ENCODE assay signal across 8 cellular contexts in genomic region chr12:49257508-49258184, GRCh38. TPM values are rescaled to one million over a fixed set of nuclear protein-coding genes. Genes with fewer than 3 reads are reported as not detected.
DNase-seq lines count a peak whose midpoint lies in the region; ATAC-seq and TF ChIP-seq lines count a peak whose summit lies in the region.
"Not testable (repeated sequence)": the region's sequence is repeated elsewhere in the genome, so short reads cannot be mapped to it uniquely, and the experiment has no call there.
"Had no signal": no experiment of that assay in that cellular context is flagged by ENCODE, and none has a peak within 500 bp of the region (broad histone marks: within the 10 kb centered on the region; RNA-seq: fewer than 3 reads in every experiment).

No MANE protein-coding gene starts in this region.

- peaks cover 26% of the 10 kb centered on the region for H3K4me1 Mint-ChIP-seq in chondrocyte (ENCODE audit: low read depth)
- not testable (repeated sequence) for H3K4me1 Mint-ChIP-seq in stimulated activated naive B cell treated with anti-CD40 and anti-IgM and Interleukin-4, amounts not matched to agents 10 μg/mL and 1 μg/mL and 100 μg/mL, for 72 hours

- H3K4me1 ChIP-seq in DND-41 (ENCODE audit: insufficient read depth, low read length); OCI-LY7 (ENCODE audit: insufficient read depth, low read length, poor library complexity, severe bottlenecking): not testable (repeated sequence)

- not testable (repeated sequence) for H3K27ac Mint-ChIP-seq in chondrocyte (ENCODE audit: unreplicated experiment)
- peak overlapping the region; percentile 9 for H3K27ac Mint-ChIP-seq in stimulated activated naive B cell treated with anti-CD40 and anti-IgM and Interleukin-4, amounts not matched to agents 10 μg/mL and 1 μg/mL and 100 μg/mL, for 72 hours

- peak; percentile 45; the same call in 1 of the 3 replicates for ATAC-seq in DND-41 (ENCODE audit: insufficient read depth, low read depth)
- not testable (repeated sequence) for ATAC-seq in stimulated activated naive B cell treated with anti-CD40 and anti-IgM and Interleukin-4, amounts not matched to agents 10 μg/mL and 1 μg/mL and 100 μg/mL, for 72 hours (replicated peaks)

- not testable (repeated sequence) for H3K9ac ChIP-seq in DND-41 (ENCODE audit: low read depth, low read length)

- H3K36me3 Mint-ChIP-seq in chondrocyte (ENCODE audit: low read depth); stimulated activated naive B cell treated with anti-CD40 and anti-IgM and Interleukin-4, amounts not matched to agents 10 μg/mL and 1 μg/mL and 100 μg/mL, for 72 hours: not testable (repeated sequence)

- peak; percentile 25 for DNase-seq in DND-41
- DNase-seq in Kasumi-1 (lab: John Stamatoyannopoulos, UW): peak; percentile 13 to 25
- DNase-seq in OCI-LY7 (ENCODE audit: low spot score); stimulated activated naive B cell treated with anti-CD40 and anti-IgM and Interleukin-4, amounts not matched to agents 10 μg/mL and 1 μg/mL and 100 μg/mL, for 72 hours: not testable (repeated sequence)
- DNase-seq in chondrocyte (ENCODE audit: low spot score): peak; percentile 24
- peak; percentile 34 for DNase-seq in kidney tubule cell (ENCODE audit: low spot score)

- H3K4me2 ChIP-seq in DND-41 (ENCODE audit: insufficient read depth, low read length); OCI-LY7 (ENCODE audit: low read length): not testable (repeated sequence)

- not testable (repeated sequence) for H3K27me3 ChIP-seq in DND-41 (ENCODE audit: insufficient read depth, low read length, poor library complexity)

- not testable (repeated sequence) for H3K9me3 Mint-ChIP-seq in chondrocyte (ENCODE audit: low read depth); stimulated activated naive B cell treated with anti-CD40 and anti-IgM and Interleukin-4, amounts not matched to agents 10 μg/mL and 1 μg/mL and 100 μg/mL, for 72 hours

- H3K9me2 ChIP-seq in OCI-LY7 (ENCODE audit: insufficient read depth, low read length): not testable (repeated sequence)

- intact Hi-C loops in OCI-LY7 (cut with micrococcal nuclease; ENCODE audit: unreplicated experiment): not testable (repeated sequence)

- CTCF ChIA-PET in OCI-LY7 (lab: Charles Lee; ENCODE audit: unreplicated experiment): not testable (repeated sequence)

- not testable (repeated sequence) for H3K79me2 ChIP-seq in DND-41 (ENCODE audit: insufficient read depth, low read length); OCI-LY7 (ENCODE audit: insufficient read depth, low read depth, low read length)

- BruUV-seq in OCI-LY7 (replicated peaks; lab: Mats Ljungman, UMichigan): not testable (repeated sequence)

- POLR2A ChIA-PET in OCI-LY7 (lab: Charles Lee): interaction anchor here (0.6 kb wide), 2 partner anchors 67 to 104 kb away, joined by 3 read pairs; no protein-coding TSS in a partner anchor

- H3K27ac ChIP-seq in DND-41 (ENCODE audit: low read length); OCI-LY7 (ENCODE audit: low read depth, low read length, poor library complexity, severe bottlenecking): not testable (repeated sequence)

- H3K4me3 Mint-ChIP-seq in chondrocyte (ENCODE audit: unreplicated experiment); stimulated activated naive B cell treated with anti-CD40 and anti-IgM and Interleukin-4, amounts not matched to agents 10 μg/mL and 1 μg/mL and 100 μg/mL, for 72 hours: not testable (repeated sequence)

- TF ChIP-seq CTCF in DND-41 (IDR thresholded peaks at IDR 0.05; ENCODE audit: borderline replicate concordance, extremely low read depth, low read length, poor library complexity, severe bottlenecking); OCI-LY7 (conservative IDR thresholded peaks at IDR 0.05; ENCODE audit: low read length); chondrocyte (IDR thresholded peaks at IDR 0.05): not testable (repeated sequence)

- H3K36me3 ChIP-seq in DND-41 (ENCODE audit: insufficient read depth, low read length); OCI-LY7 (ENCODE audit: insufficient read depth, low read length): not testable (repeated sequence)

- H3K27me3 Mint-ChIP-seq in chondrocyte (ENCODE audit: low read depth); stimulated activated naive B cell treated with anti-CD40 and anti-IgM and Interleukin-4, amounts not matched to agents 10 μg/mL and 1 μg/mL and 100 μg/mL, for 72 hours: not testable (repeated sequence)

- H3K4me3 ChIP-seq in DND-41 (ENCODE audit: low read depth in 1 of 2, low read length in 2 of 2); OCI-LY7 (ENCODE audit: low read depth, low read length, poor library complexity, severe bottlenecking): not testable (repeated sequence)

- not testable (repeated sequence) for H3K9me3 ChIP-seq in DND-41 (ENCODE audit: insufficient read depth, low read length, severe bottlenecking); OCI-LY7 (ENCODE audit: low read length)

- not testable (repeated sequence) for H2AFZ ChIP-seq in DND-41 (ENCODE audit: low read depth, low read length)
- H2AFZ ChIP-seq in OCI-LY7 (ENCODE audit: low read length): peak overlapping the region; percentile 65

- not testable (repeated sequence) for H4K20me1 ChIP-seq in DND-41 (ENCODE audit: insufficient read depth, low read length); OCI-LY7 (ENCODE audit: insufficient read depth, low read length)

RNA-seq across cellular contexts. Expression of gene TUBA1C, which starts 7.2 kb away (rescaled TPM):
- 256 and 291 TPM in 2 replicates for total RNA-seq in OCI-LY7 (2014; rRNA removed; shearing (Covaris generic))
- 254 and 276 TPM in 2 replicates for total RNA-seq in OCI-LY7 (2022)
- total RNA-seq in chondrocyte: 171 to 200 TPM (median 176 TPM) in 3 replicates

RNA-seq across cellular contexts. Expression of gene PRPH, which starts 37.3 kb away (rescaled TPM):
- not detected in 2 replicates for total RNA-seq in OCI-LY7 (2014; rRNA removed; shearing (Covaris generic))
- total RNA-seq in OCI-LY7 (2022): not detected in 2 replicates
- not detected in 3 replicates for total RNA-seq in chondrocyte
- total RNA-seq: A673; CD8-positive, alpha-beta memory T cell had no signal
